21 cellular contexts compared by ENCODE assay signal in genomic region chr9:89637787-89638186, GRCh38. TPM values are rescaled to one million over a fixed set of nuclear protein-coding genes. Genes with fewer than 3 reads are reported as not detected.
A peak's percentile ranks its signal among the peaks of the same experiment; 100 is the strongest.
DNase-seq lines count a peak whose midpoint lies in the region; ATAC-seq and TF ChIP-seq lines count a peak whose summit lies in the region.
"Had no signal": no experiment of that assay in that cellular context is flagged by ENCODE, and none has a peak within 500 bp of the region (broad histone marks: within the 10 kb centered on the region; RNA-seq: fewer than 3 reads in every experiment).

No MANE protein-coding gene starts in this region.

- TF ChIP-seq EP300 in esophagus muscularis mucosa (IDR thresholded peaks at IDR 0.05): no peak

- POLR2A ChIA-PET in RWPE1 (lab: Yijun Ruan, JAX; ENCODE audit: low non-redundant PET): no interaction called here

- ATAC-seq in HG03108 (IDR thresholded peaks at IDR 0.05; ENCODE audit: unreplicated experiment): no peak

- DNase-seq in Daoy (ENCODE audit: low read depth): peak; percentile 51
- DNase-seq in RWPE1 (ENCODE audit: low spot score): peak; percentile 24
- DNase-seq in esophagus muscularis mucosa (ENCODE audit: extremely low spot score): no peak
- DNase-seq in posterior vena cava (ENCODE audit: low spot score): peak; percentile 50
- DNase-seq in NCI-H187 treated with DMSO at 0.1 percent for 48 hours (lab: John Stamatoyannopoulos, UW): no peak
- DNase-seq in activated effector memory CD4-positive, alpha-beta T cell treated with Interleukin-2 at 50 U/mL for 16 hours: no peak
- no peak for DNase-seq in DMS 273 treated with DMSO at 0.1 percent for 48 hours (lab: John Stamatoyannopoulos, UW)
- DNase-seq: AML-193; CD8-positive, alpha-beta memory T cell; DMS53; EL; GF-D8; NCI-H1694; NCI-H2081 treated with DMSO at 0.1 percent for 48 hours; NCI-H2171 treated with DMSO at 0.1 percent for 48 hours; NCI-H446 treated with DMSO at 0.1 percent for 48 hours; NCI-H526 treated with DMSO at 0.1 percent for 48 hours; OCI-M1; SHP77 had no signal

- TF ChIP-seq CTCF in RWPE1 (conservative IDR thresholded peaks at IDR 0.05; ENCODE audit: low read depth) (no peak), esophagus muscularis mucosa (IDR thresholded peaks at IDR 0.05) (no peak)

- peaks cover 49 to 63% (median 56%) of the 10 kb centered on the region in 4 donors for H3K4me1 ChIP-seq in esophagus muscularis mucosa

- H3K36me3 ChIP-seq in esophagus muscularis mucosa: no peaks in the 10 kb centered on the region

- CTCF ChIA-PET in RWPE1 (lab: Yijun Ruan, JAX): interaction anchor here (0.7 to 1.2 kb wide), 2 partner anchors 10 to 22 kb away, joined by 3 read pairs; no protein-coding TSS in a partner anchor

- H3K27me3 ChIP-seq in esophagus muscularis mucosa: no peaks in the 10 kb centered on the region

- intact Hi-C loops in esophagus muscularis mucosa (cut with DNase I) (no loop called here), posterior vena cava (cut with DNase I) (no loop called here)

- H3K4me3 ChIP-seq in esophagus muscularis mucosa: no peak overlapping the region

- WGBS in esophagus muscularis mucosa: 100% methylated on average over 2 of the region's 6 CpGs

- H3K27ac ChIP-seq in RWPE1 (no peak overlapping the region), esophagus muscularis mucosa (replicated peaks in 1 of 4) (peak overlapping the region in 3 of 4 donors; percentile 82 to 89 (median 88))
- H3K27ac ChIP-seq: C4-2B had no signal

- H3K9me3 ChIP-seq in esophagus muscularis mucosa: no peaks in the 10 kb centered on the region

- no peak for TF ChIP-seq POLR2A in esophagus muscularis mucosa (IDR thresholded peaks at IDR 0.05; ENCODE audit: low read depth)

RNA-seq across cellular contexts. Expression of gene GADD45G, which starts 33.0 kb away (rescaled TPM):
- 9.3 and 22.6 TPM in 2 replicates for total RNA-seq in Daoy (2014; rRNA removed; shearing (Covaris generic))
- 100 to 1,000 TPM in 2 of 4 donors, 10 to 100 TPM in 2; 44.0 to 136 (median 103) TPM for total RNA-seq in esophagus muscularis mucosa
- 10 to 100 TPM in 1 of 2 donors, 1 to 10 TPM in 1; 9.2 to 20.7 TPM for total RNA-seq in posterior vena cava

Comparison
In these comparisons a context has a peak if more than half of its experiments do, and no peak if none do; other contexts are left out.
1. DNase-seq: peak in Daoy (single experiment), RWPE1 (single experiment) and posterior vena cava (single experiment); none in esophagus muscularis mucosa (single experiment), NCI-H187 treated with DMSO at 0.1 percent for 48 hours (single experiment), activated effector memory CD4-positive, alpha-beta T cell treated with Interleukin-2 at 50 U/mL for 16 hours (single experiment) and DMS 273 treated with DMSO at 0.1 percent for 48 hours (single experiment).